Comparison of ENCODE assay signal across 23 cellular contexts in genomic region chr9:135822383-135822755, GRCh38.
"Had no signal": no experiment of that assay in that cellular context is flagged by ENCODE, and none has a peak within 500 bp of the region (broad histone marks: within the 10 kb centered on the region; RNA-seq: fewer than 3 reads in every experiment).

No MANE protein-coding gene starts in this region.

- H3K9me3 ChIP-seq: body of pancreas, right lobe of liver, testis, vagina had no signal

- H3K9ac ChIP-seq: parathyroid adenoma had no signal

- ATAC-seq: activated T-cell treated with anti-CD3 and anti-CD28 coated beads, Interleukin-2, amount 50 U/mL, for 72 hours; body of pancreas; right lobe of liver; stimulated activated memory B cell treated with anti-CD40 and anti-IgM and Interleukin-4, amounts not matched to agents 10 μg/mL and 1 μg/mL and 100 μg/mL, for 72 hours had no signal

- H3K27me3 Mint-ChIP-seq: activated CD4-positive, alpha-beta memory T cell treated with anti-CD3 and anti-CD28 coated beads for 36 hours; dendritic cell treated with granulocyte-macrophage colony-stimulating factor and Interleukin-4, amounts not matched to agents 40 ng/mL and 50 ng/mL, for 4 days; stimulated activated memory B cell treated with anti-CD40 and anti-IgM and Interleukin-4, amounts not matched to agents 10 μg/mL and 1 μg/mL and 100 μg/mL, for 72 hours had no signal

- H3K79me2 ChIP-seq: parathyroid adenoma had no signal

- H3K4me1 Mint-ChIP-seq: nephron; stimulated activated memory B cell treated with anti-CD40 and anti-IgM and Interleukin-4, amounts not matched to agents 10 μg/mL and 1 μg/mL and 100 μg/mL, for 72 hours had no signal

- H3K4me1 ChIP-seq: body of pancreas, parathyroid adenoma, right lobe of liver, testis, vagina had no signal

- H2AFZ ChIP-seq: parathyroid adenoma had no signal

- H3K27me3 ChIP-seq: body of pancreas, cardiac muscle cell, right lobe of liver, testis, vagina had no signal

- DNase-seq: activated CD4-positive, alpha-beta memory T cell treated with anti-CD3 and anti-CD28 coated beads for 36 hours; activated CD4-positive, alpha-beta T cell treated with anti-CD3 and anti-CD28 coated beads for 48 hours; activated effector memory CD4-positive, alpha-beta T cell treated with Interleukin-2 at 50 U/mL for 16 hours; activated naive CD4-positive, alpha-beta T cell treated with anti-CD3 and anti-CD28 coated beads, Interleukin-2, amount 50 U/mL, for 16 hours; activated T-cell treated with anti-CD3 and anti-CD28 coated beads, Interleukin-2, amount 50 U/mL, for 72 hours; anterior cingulate cortex; body of pancreas; effector CD4-positive, alpha-beta T cell; hypothalamus; stimulated activated CD4-positive, alpha-beta T cell treated with anti-CD3 and anti-CD28 coated beads, Interleukin-1b, Interleukin-23, amount 100 ng/mL, for 48 hours; T-helper 9 cell; testis; trophoblast cell had no signal

- H3K27ac ChIP-seq: body of pancreas, cardiac muscle cell, parathyroid adenoma, right lobe of liver, skin epidermis, testis, vagina had no signal

- H3K4me3 ChIP-seq: body of pancreas, cardiac muscle cell, right lobe of liver, skin epidermis, testis, vagina had no signal

- H3K27ac Mint-ChIP-seq: activated CD4-positive, alpha-beta memory T cell treated with anti-CD3 and anti-CD28 coated beads for 36 hours; activated T-cell treated with anti-CD3 and anti-CD28 coated beads, Interleukin-2, amount 50 U/mL, for 72 hours; dendritic cell treated with granulocyte-macrophage colony-stimulating factor and Interleukin-4, amounts not matched to agents 40 ng/mL and 50 ng/mL, for 4 days; nephron; stimulated activated memory B cell treated with anti-CD40 and anti-IgM and Interleukin-4, amounts not matched to agents 10 μg/mL and 1 μg/mL and 100 μg/mL, for 72 hours had no signal

- H3K9me3 Mint-ChIP-seq: activated CD4-positive, alpha-beta memory T cell treated with anti-CD3 and anti-CD28 coated beads for 36 hours; activated T-cell treated with anti-CD3 and anti-CD28 coated beads, Interleukin-2, amount 50 U/mL, for 72 hours; dendritic cell treated with granulocyte-macrophage colony-stimulating factor and Interleukin-4, amounts not matched to agents 40 ng/mL and 50 ng/mL, for 4 days; nephron; stimulated activated memory B cell treated with anti-CD40 and anti-IgM and Interleukin-4, amounts not matched to agents 10 μg/mL and 1 μg/mL and 100 μg/mL, for 72 hours had no signal

- FAIRE-seq: endometrium, frontal cortex had no signal

- H3K4me3 Mint-ChIP-seq: activated CD4-positive, alpha-beta memory T cell treated with anti-CD3 and anti-CD28 coated beads for 36 hours; activated T-cell treated with anti-CD3 and anti-CD28 coated beads, Interleukin-2, amount 50 U/mL, for 72 hours; dendritic cell treated with granulocyte-macrophage colony-stimulating factor and Interleukin-4, amounts not matched to agents 40 ng/mL and 50 ng/mL, for 4 days; nephron; stimulated activated memory B cell treated with anti-CD40 and anti-IgM and Interleukin-4, amounts not matched to agents 10 μg/mL and 1 μg/mL and 100 μg/mL, for 72 hours had no signal
